ENCODE assay signal across 8 cellular contexts in genomic region chr7:95916573-95917371, GRCh38.
A peak's percentile ranks its signal among the peaks of the same experiment; 100 is the strongest.
DNase-seq lines count a peak whose midpoint lies in the region; ATAC-seq and TF ChIP-seq lines count a peak whose summit lies in the region.

No MANE protein-coding gene starts in this region.

- peak; percentile 18 for DNase-seq in GM12864 (ENCODE audit: low read depth)
- peak; percentile 51 for DNase-seq in NCI-H2171 (lab: John Stamatoyannopoulos, UW)
- DNase-seq in activated CD4-positive, alpha-beta T cell treated with anti-CD3 and anti-CD28 coated beads for 1 hour = peak; percentile 48
- DNase-seq in choroid plexus epithelial cell (ENCODE audit: low read depth) = peak; percentile 80
- DNase-seq in left kidney (ENCODE audit: low read depth, low spot score) = peak; percentile 86
- peak; percentile 75 to 77 for DNase-seq in stimulated activated CD4-positive, alpha-beta T cell treated with anti-CD3 and anti-CD28 coated beads, Interleukin-2, amount 100 ng/mL, for 48 hours

- TF ChIP-seq CTCF in GM12864 (IDR thresholded peaks at IDR 0.05; ENCODE audit: low read depth, low read length, missing control alignments) (peak; percentile 79), choroid plexus epithelial cell (conservative IDR thresholded peaks at IDR 0.05; ENCODE audit: low read depth, low read length) (peak; percentile 96)

- ATAC-seq in HG02678 (IDR thresholded peaks at IDR 0.05; ENCODE audit: unreplicated experiment) = peak; percentile 78
- no peak for ATAC-seq in HG02840 (IDR thresholded peaks at IDR 0.05; ENCODE audit: low FRiP score, unreplicated experiment)

- H3K4me3 ChIP-seq in GM12864 (ENCODE audit: low read depth, low read length) (no peak overlapping the region), choroid plexus epithelial cell (ENCODE audit: low read depth, low read length) (no peak overlapping the region)

Comparison
In these comparisons a context has a peak if more than half of its experiments do, and no peak if none do; other contexts are left out.
1. DNase-seq: peak in every context shown above with its lines; median percentile 86 in left kidney; 80 in choroid plexus epithelial cell; 76 in stimulated activated CD4-positive, alpha-beta T cell treated with anti-CD3 and anti-CD28 coated beads, Interleukin-2, amount 100 ng/mL, for 48 hours; 51 in NCI-H2171; 48 in activated CD4-positive, alpha-beta T cell treated with anti-CD3 and anti-CD28 coated beads for 1 hour; 18 in GM12864.